ENCODE assay signal across 35 cellular contexts in the genomic region with DNA sequence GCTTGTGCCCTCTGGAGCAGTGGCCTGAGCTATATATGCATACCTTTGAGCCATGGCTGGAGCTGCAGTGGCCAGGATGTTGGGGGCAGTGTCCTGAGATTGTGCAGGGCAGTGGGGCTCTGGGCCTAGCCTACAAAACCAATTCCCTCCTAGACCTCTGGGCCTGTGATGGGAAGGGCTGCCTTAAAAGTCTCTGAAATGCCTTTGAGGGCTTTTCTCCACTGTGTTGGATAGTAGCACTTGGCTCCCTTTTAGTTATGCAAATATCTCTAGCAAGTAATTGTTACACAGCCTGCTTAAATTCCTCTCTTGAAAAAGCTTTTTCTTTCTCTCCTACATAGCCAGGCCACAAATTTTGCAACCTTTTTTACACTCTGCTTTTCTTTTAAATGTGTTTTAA.
"Had no signal": no experiment of that assay in that cellular context is flagged by ENCODE, and none has a peak within 500 bp of the region (broad histone marks: within the 10 kb centered on the region; RNA-seq: fewer than 3 reads in every experiment).

No MANE protein-coding gene starts in this region.

- H3K36me3 ChIP-seq: adrenal gland, brain microvascular endothelial cell, breast epithelium had no signal

- ATAC-seq: activated CD4-positive, alpha-beta T cell treated with anti-CD3 and anti-CD28 coated beads for 36 hours; activated CD4-positive, CD25-positive, alpha-beta regulatory T cell treated with anti-CD3 and anti-CD28 coated beads, Interleukin-2, amount 50 U/mL, for 24 hours; activated CD8-positive, alpha-beta memory T cell treated with anti-CD3 and anti-CD28 coated beads, Interleukin-2, amount 10 ng/mL, durations not matched to agents 7 days and 5 days; activated CD8-positive, alpha-beta T cell treated with anti-CD3 and anti-CD28 coated beads, Interleukin-2, amount 10 ng/mL, durations not matched to agents 7 days and 5 days; activated naive CD4-positive, alpha-beta T cell treated with anti-CD3 and anti-CD28 coated beads, Interleukin-2, amount 50 U/mL, for 72 hours; body of pancreas had no signal

- H3K36me3 Mint-ChIP-seq: activated CD8-positive, alpha-beta memory T cell treated with anti-CD3 and anti-CD28 coated beads, Interleukin-2, amount 10 ng/mL, durations not matched to agents 7 days and 5 days; activated naive CD8-positive, alpha-beta T cell treated with anti-CD3 and anti-CD28 coated beads for 36 hours had no signal

- H3K27me3 Mint-ChIP-seq: activated CD4-positive, alpha-beta memory T cell treated with anti-CD3 and anti-CD28 coated beads, Interleukin-2, amount 10 ng/mL, durations not matched to agents 7 days and 5 days; activated CD4-positive, alpha-beta T cell treated with anti-CD3 and anti-CD28 coated beads for 36 hours; activated CD4-positive, alpha-beta T cell treated with anti-CD3 and anti-CD28 coated beads, Interleukin-2, amount 10 ng/mL, durations not matched to agents 7 days and 5 days; activated CD8-positive, alpha-beta memory T cell treated with anti-CD3 and anti-CD28 coated beads, Interleukin-2, amount 10 ng/mL, durations not matched to agents 7 days and 5 days; activated naive CD8-positive, alpha-beta T cell treated with anti-CD3 and anti-CD28 coated beads for 36 hours; activated T-cell treated with anti-CD3 and anti-CD28 coated beads, Interleukin-2, amount 50 U/mL, for 24 hours had no signal

- H3K4me1 Mint-ChIP-seq: activated CD4-positive, alpha-beta memory T cell treated with anti-CD3 and anti-CD28 coated beads, Interleukin-2, amount 10 ng/mL, durations not matched to agents 7 days and 5 days; activated CD4-positive, alpha-beta T cell treated with anti-CD3 and anti-CD28 coated beads for 36 hours; activated CD4-positive, alpha-beta T cell treated with anti-CD3 and anti-CD28 coated beads, Interleukin-2, amount 10 ng/mL, durations not matched to agents 7 days and 5 days; activated CD8-positive, alpha-beta memory T cell treated with anti-CD3 and anti-CD28 coated beads, Interleukin-2, amount 10 ng/mL, durations not matched to agents 7 days and 5 days; activated naive CD8-positive, alpha-beta T cell treated with anti-CD3 and anti-CD28 coated beads for 36 hours had no signal

- H3K27me3 ChIP-seq: adrenal gland, body of pancreas, brain microvascular endothelial cell, breast epithelium had no signal

- H3K4me1 ChIP-seq: adrenal gland, body of pancreas, breast epithelium had no signal

- H3K4me3 ChIP-seq: adrenal gland, body of pancreas, breast epithelium had no signal

- H3K9me3 Mint-ChIP-seq: activated CD4-positive, alpha-beta T cell treated with anti-CD3 and anti-CD28 coated beads, Interleukin-2, amount 10 ng/mL, durations not matched to agents 7 days and 5 days; activated naive CD4-positive, alpha-beta T cell treated with anti-CD3 and anti-CD28 coated beads for 36 hours; activated T-helper 2 cell treated with anti-CD3 and anti-CD28 coated beads, Interferon-gamma antibody, Interleukin-2, Interleukin-4, amounts not matched to agents 10 μg/mL and 5 μg/mL and 100 μg/mL, durations not matched to agents 14 hours and 24 hours and 36 hours; T-helper 2 cell treated with Interferon-gamma antibody and Interleukin-4, amounts not matched to agents 5 μg/mL and 100 μg/mL, for 36 hours had no signal

- H3K9me3 ChIP-seq: adrenal gland, body of pancreas, breast epithelium had no signal

- H3K27ac Mint-ChIP-seq: activated CD4-positive, alpha-beta memory T cell treated with anti-CD3 and anti-CD28 coated beads, Interleukin-2, amount 10 ng/mL, durations not matched to agents 7 days and 5 days; activated CD4-positive, alpha-beta T cell treated with anti-CD3 and anti-CD28 coated beads for 36 hours; activated CD4-positive, alpha-beta T cell treated with anti-CD3 and anti-CD28 coated beads, Interleukin-2, amount 10 ng/mL, durations not matched to agents 7 days and 5 days; activated CD8-positive, alpha-beta memory T cell treated with anti-CD3 and anti-CD28 coated beads, Interleukin-2, amount 10 ng/mL, durations not matched to agents 7 days and 5 days; activated CD8-positive, alpha-beta T cell treated with anti-CD3 and anti-CD28 coated beads, Interleukin-2, amount 10 ng/mL, durations not matched to agents 7 days and 5 days; activated naive CD4-positive, alpha-beta T cell treated with anti-CD3 and anti-CD28 coated beads for 36 hours; activated naive CD4-positive, alpha-beta T cell treated with anti-CD3 and anti-CD28 coated beads, Interleukin-2, amount 50 U/mL, for 72 hours; activated naive CD8-positive, alpha-beta T cell treated with anti-CD3 and anti-CD28 coated beads for 36 hours; activated T-cell treated with anti-CD3 and anti-CD28 coated beads, Interleukin-2, amount 50 U/mL, for 24 hours; activated T-helper 2 cell treated with anti-CD3 and anti-CD28 coated beads, Interferon-gamma antibody, Interleukin-2, Interleukin-4, amounts not matched to agents 10 μg/mL and 5 μg/mL and 100 μg/mL, durations not matched to agents 14 hours and 24 hours and 36 hours; T-helper 1 cell treated with Interleukin-12 subunit alpha and Interleukin-12 subunit beta and Interleukin-4 antibody, amounts not matched to agents 30 μg/mL and 1 μg/mL, for 36 hours; T-helper 2 cell treated with Interferon-gamma antibody and Interleukin-4, amounts not matched to agents 5 μg/mL and 100 μg/mL, for 36 hours had no signal

- H3K4me3 Mint-ChIP-seq: activated CD4-positive, alpha-beta memory T cell treated with anti-CD3 and anti-CD28 coated beads, Interleukin-2, amount 10 ng/mL, durations not matched to agents 7 days and 5 days; activated CD4-positive, alpha-beta T cell treated with anti-CD3 and anti-CD28 coated beads for 36 hours; activated CD4-positive, alpha-beta T cell treated with anti-CD3 and anti-CD28 coated beads, Interleukin-2, amount 10 ng/mL, durations not matched to agents 7 days and 5 days; activated CD8-positive, alpha-beta memory T cell treated with anti-CD3 and anti-CD28 coated beads, Interleukin-2, amount 10 ng/mL, durations not matched to agents 7 days and 5 days; activated CD8-positive, alpha-beta T cell treated with anti-CD3 and anti-CD28 coated beads, Interleukin-2, amount 10 ng/mL, durations not matched to agents 7 days and 5 days; activated naive CD4-positive, alpha-beta T cell treated with anti-CD3 and anti-CD28 coated beads for 36 hours; activated naive CD8-positive, alpha-beta T cell treated with anti-CD3 and anti-CD28 coated beads for 36 hours; activated T-cell treated with anti-CD3 and anti-CD28 coated beads, Interleukin-2, amount 50 U/mL, for 24 hours; T-helper 1 cell treated with Interleukin-12 subunit alpha and Interleukin-12 subunit beta and Interleukin-4 antibody, amounts not matched to agents 30 μg/mL and 1 μg/mL, for 36 hours; T-helper 2 cell treated with Interferon-gamma antibody and Interleukin-4, amounts not matched to agents 5 μg/mL and 100 μg/mL, for 36 hours had no signal

- H3K27ac ChIP-seq: adrenal gland, body of pancreas, brain microvascular endothelial cell, breast epithelium, VCaP had no signal

- DNase-seq: activated CD4-positive, alpha-beta memory T cell treated with anti-CD3 and anti-CD28 coated beads, Interleukin-2, amount 10 ng/mL, durations not matched to agents 7 days and 5 days; activated CD4-positive, alpha-beta T cell treated with anti-CD3 and anti-CD28 coated beads for 1 hour; activated CD4-positive, alpha-beta T cell treated with anti-CD3 and anti-CD28 coated beads for 36 hours; activated CD4-positive, alpha-beta T cell treated with anti-CD3 and anti-CD28 coated beads for 48 hours; activated CD4-positive, alpha-beta T cell treated with anti-CD3 and anti-CD28 coated beads, Interleukin-2, amount 10 ng/mL, durations not matched to agents 7 days and 5 days; activated CD4-positive, alpha-beta T cell treated with anti-CD3 and anti-CD28 coated beads, Interleukin-2, amount 50 U/mL, for 48 hours; activated CD4-positive, CD25-positive, alpha-beta regulatory T cell; activated CD8-positive, alpha-beta memory T cell treated with anti-CD3 and anti-CD28 coated beads for 24 hours; activated CD8-positive, alpha-beta memory T cell treated with anti-CD3 and anti-CD28 coated beads, Interleukin-2, amount 10 ng/mL, durations not matched to agents 7 days and 5 days; activated CD8-positive, alpha-beta memory T cell treated with anti-CD3 and anti-CD28 coated beads, Interleukin-2, amount 50 U/mL, for 48 hours; activated CD8-positive, alpha-beta T cell treated with anti-CD3 and anti-CD28 coated beads, Interleukin-2, amount 10 ng/mL, durations not matched to agents 7 days and 5 days; activated effector memory CD4-positive, alpha-beta T cell treated with Interleukin-2 at 50 U/mL for 16 hours; activated gamma-delta T cell treated with Interleukin-2 at 50 U/mL for 16 hours; activated naive CD4-positive, alpha-beta T cell; activated naive CD4-positive, alpha-beta T cell treated with anti-CD3 and anti-CD28 coated beads for 36 hours; activated naive CD4-positive, alpha-beta T cell treated with anti-CD3 and anti-CD28 coated beads, Interleukin-2, amount 50 U/mL, for 16 hours; activated naive CD8-positive, alpha-beta T cell treated with anti-CD3 and anti-CD28 coated beads for 36 hours; activated T-cell treated with anti-CD3 and anti-CD28 coated beads, Interleukin-2, amount 50 U/mL, for 24 hours; activated T-cell treated with anti-CD3 and anti-CD28 coated beads, Interleukin-2, amount 50 U/mL, for 48 hours; adrenal gland; amniotic stem cell; aorta; body of pancreas; brain microvascular endothelial cell; central memory CD4-positive, alpha-beta T cell; T-helper 1 cell; T-helper 2 cell; T-helper 9 cell had no signal
